Comparison of ENCODE assay signal across 1 cellular context in the genomic region with DNA sequence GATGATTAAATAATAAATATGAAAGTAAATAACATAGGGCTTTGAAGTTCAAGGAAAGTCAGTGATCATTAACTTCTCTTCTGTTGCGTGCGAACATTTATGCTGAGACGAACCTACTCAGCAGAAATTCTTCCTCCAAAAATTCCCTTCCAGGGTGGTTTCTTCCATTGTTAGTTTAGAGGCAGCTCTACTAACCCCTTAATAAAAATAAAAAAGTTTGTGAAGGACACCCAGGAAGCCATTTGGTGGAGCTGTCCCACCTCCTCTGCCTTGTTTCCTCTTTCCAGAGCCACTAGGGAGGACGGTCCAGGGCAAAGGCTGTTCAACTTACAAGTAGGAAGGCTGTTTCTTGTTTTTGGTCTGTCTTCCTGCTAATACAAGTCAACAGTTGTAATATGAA.
A peak's percentile ranks its signal among the peaks of the same experiment; 100 is the strongest.
TF ChIP-seq lines count a peak whose summit lies in the region.

No MANE protein-coding gene starts in this region.

TF ChIP-seq in K562, 482 proteins besides CTCF, POLR2A, EP300 and RAD21 (continued from another document):
- TF ChIP-seq DEAF1 (CRISPR knock-in tag; IDR thresholded peaks at IDR 0.05) (peak; percentile 52; the same call in 1 of the 2 replicates), ASH1L (IDR thresholded peaks at IDR 0.05; ENCODE audit: borderline replicate concordance, low read depth, partially characterized antibody) (no peak)
